In the genomic region with DNA sequence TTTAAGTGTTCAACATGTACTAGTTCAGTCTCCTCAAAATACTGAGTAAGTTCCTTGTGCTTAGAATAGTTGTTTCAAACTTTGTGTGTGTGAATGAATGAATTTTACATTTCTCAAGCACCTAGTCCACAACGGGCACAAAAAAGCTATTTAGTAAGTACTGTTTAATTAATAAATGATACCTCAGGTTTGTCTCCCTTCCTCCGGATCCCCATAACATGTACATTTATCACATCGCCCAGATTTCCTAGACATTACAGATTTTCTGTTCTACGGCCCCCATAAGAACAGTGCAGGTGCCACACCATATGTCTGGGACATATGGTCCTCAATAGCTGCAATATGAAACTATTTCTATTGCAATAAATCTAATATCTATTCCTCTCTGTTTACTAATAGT, we compare ENCODE assay signal across 9 cellular contexts. TPM values are rescaled to one million over a fixed set of nuclear protein-coding genes. Genes with fewer than 3 reads are reported as not detected.
DNase-seq lines count a peak whose midpoint lies in the region; TF ChIP-seq lines count a peak whose summit lies in the region.
"Had no signal": no experiment of that assay in that cellular context is flagged by ENCODE, and none has a peak within 500 bp of the region (broad histone marks: within the 10 kb centered on the region; RNA-seq: fewer than 3 reads in every experiment).

No MANE protein-coding gene starts in this region.

- DNase-seq in DMS79 treated with DMSO at 0.1 percent for 48 hours (lab: John Stamatoyannopoulos, UW) (peak; percentile 24), DMS79 (lab: John Stamatoyannopoulos, UW) (no peak), NCI-H82 treated with DMSO at 0.1 percent for 48 hours (lab: John Stamatoyannopoulos, UW; ENCODE audit: unreplicated experiment) (peak; percentile 4), epithelial cell of esophagus (ENCODE audit: low read depth) (no peak), vagina (ENCODE audit: extremely low spot score in 2 of 2) (no peak), D341Med (ENCODE audit: low spot score) (no peak), GM19240 (ENCODE audit: insufficient read length, low spot score) (no peak)
- DNase-seq: GOT3 had no signal

- no peaks in the 10 kb centered on the region for H3K27me3 ChIP-seq in skeletal muscle satellite cell (ENCODE audit: control insufficient read depth, insufficient read depth, low read length)
- H3K27me3 ChIP-seq in vagina = no peaks in the 10 kb centered on the region

- no peaks in the 10 kb centered on the region for H3K9me3 ChIP-seq in skeletal muscle satellite cell (replicated peaks; ENCODE audit: low read length)
- no peaks in the 10 kb centered on the region for H3K9me3 ChIP-seq in vagina

- intact Hi-C loops in vagina (cut with DNase I) = no loop called here

- no peak overlapping the region for H3K9ac ChIP-seq in skeletal muscle satellite cell (ENCODE audit: low read depth, low read length)

- H3K27ac ChIP-seq in vagina = no peak overlapping the region

- TF ChIP-seq CTCF in epithelial cell of esophagus (IDR thresholded peaks at IDR 0.05; ENCODE audit: insufficient read depth, low read depth, low read length, missing control alignments) = no peak
- TF ChIP-seq CTCF in vagina (IDR thresholded peaks at IDR 0.05) = no peak

- H3K4me3 ChIP-seq in epithelial cell of esophagus (ENCODE audit: low read length) (peak overlapping the region; percentile 84), skeletal muscle satellite cell (ENCODE audit: low read length) (no peak overlapping the region), vagina (no peak overlapping the region)

- H3K4me2 ChIP-seq in skeletal muscle satellite cell (ENCODE audit: low read length) = peak overlapping the region; percentile 95

- H3K4me1 ChIP-seq in skeletal muscle satellite cell (ENCODE audit: control insufficient read depth, insufficient read depth, low read length) (peaks cover 15% of the 10 kb centered on the region), vagina (peaks cover 19% of the 10 kb centered on the region)

- no peak for TF ChIP-seq POLR2A in vagina (IDR thresholded peaks at IDR 0.05)

- H3K36me3 ChIP-seq in skeletal muscle satellite cell (ENCODE audit: insufficient read depth, low read length) = no peaks in the 10 kb centered on the region
- H3K36me3 ChIP-seq in vagina = no peaks in the 10 kb centered on the region

RNA-seq across cellular contexts. Expression of gene TTF2, which starts 1.3 kb away (rescaled TPM):
- total RNA-seq in skeletal muscle satellite cell (2012; rRNA removed) = 11.4 and 19.0 TPM in 2 replicates
- total RNA-seq in vagina = 7.6 TPM

RNA-seq across cellular contexts. Expression of gene CD101, which starts 57.2 kb away (rescaled TPM):
- total RNA-seq in skeletal muscle satellite cell (2012; rRNA removed) = 0.22 TPM in 1 of 2 replicates, not detected in the other
- total RNA-seq in vagina = 3.9 TPM

Comparison
In these comparisons a context has a peak if more than half of its experiments do, and no peak if none do; other contexts are left out.
1. DNase-seq: peak in DMS79 treated with DMSO at 0.1 percent for 48 hours (single experiment) and NCI-H82 treated with DMSO at 0.1 percent for 48 hours (single experiment); none in DMS79 (single experiment), epithelial cell of esophagus (single experiment), vagina (0 of 2), D341Med (single experiment) and GM19240 (single experiment).